8 cellular contexts compared by ENCODE assay signal in genomic region chr7:131327626-131328386, GRCh38. TPM values are rescaled to one million over a fixed set of nuclear protein-coding genes. Genes with fewer than 3 reads are reported as not detected.
A peak's percentile ranks its signal among the peaks of the same experiment; 100 is the strongest.
DNase-seq lines count a peak whose midpoint lies in the region; ATAC-seq lines count a peak whose summit lies in the region.

MKLN1 (plus strand) TSS chr7:131327876; CDS start chr7:131327900, 24 bp downstream.

- 0 to 1% methylated on average over 34 to 53 of the region's 70 CpGs for WGBS in mesodermal cell (ENCODE audit: insufficient coverage in 2 of 2), 2 experiments

- H3K4me3 Mint-ChIP-seq in activated CD8-positive, alpha-beta memory T cell treated with anti-CD3 and anti-CD28 coated beads, Interleukin-2, amount 10 ng/mL, durations not matched to agents 7 days and 5 days, result peak within 1 kb of the TSS; percentile 96

- H3K27ac ChIP-seq in mesodermal cell (ENCODE audit: low read depth, low read length, severe bottlenecking), result peak within 1 kb of the TSS; percentile 98

- peak within 1 kb of the TSS; percentile 97 for H3K9ac ChIP-seq in endocrine pancreas (ENCODE audit: control insufficient read depth, insufficient read depth, low read length)

- H3K27ac Mint-ChIP-seq in activated CD8-positive, alpha-beta memory T cell treated with anti-CD3 and anti-CD28 coated beads, Interleukin-2, amount 10 ng/mL, durations not matched to agents 7 days and 5 days, result peak within 1 kb of the TSS; percentile 95

- H3K36me3 ChIP-seq in endocrine pancreas (ENCODE audit: control insufficient read depth, insufficient read depth, low read length), result no peaks in the 10 kb centered on the region
- H3K36me3 ChIP-seq in mesodermal cell (ENCODE audit: control insufficient read depth, insufficient read depth, low read length), result peaks cover 6% of the 10 kb centered on the region

- H3K4me1 ChIP-seq in endocrine pancreas (ENCODE audit: control insufficient read depth, insufficient read depth, low read length) (peaks cover 10% of the 10 kb centered on the region), mesodermal cell (ENCODE audit: control insufficient read depth, insufficient read depth, low read length, poor library complexity, severe bottlenecking) (peaks cover 5% of the 10 kb centered on the region)

- DNase-seq in COLO668 (lab: John Stamatoyannopoulos, UW; ENCODE audit: unreplicated experiment), result peak; percentile 95
- peak; percentile 38 for DNase-seq in HS-27A (ENCODE audit: low read depth)
- peak; percentile 69 for DNase-seq in NOMO-1 treated with DMSO at 0.1 percent for 48 hours (lab: John Stamatoyannopoulos, UW; ENCODE audit: unreplicated experiment)
- peak; percentile 92 for DNase-seq in activated CD8-positive, alpha-beta memory T cell treated with anti-CD3 and anti-CD28 coated beads, Interleukin-2, amount 10 ng/mL, durations not matched to agents 7 days and 5 days
- peak; percentile 73 for DNase-seq in stimulated activated CD8-positive, alpha-beta memory T cell treated with anti-CD3 and anti-CD28 coated beads, Interleukin-15, amount 100 ng/mL, for 24 hours (ENCODE audit: low read depth)

- CTCF ChIA-PET in activated CD8-positive, alpha-beta memory T cell treated with anti-CD3 and anti-CD28 coated beads, Interleukin-2, amount 10 ng/mL, durations not matched to agents 7 days and 5 days (lab: Charles Lee), result interaction anchor here (0.6 to 1.9 kb wide), 8 partner anchors 9 to 260 kb away, joined by 3 to 6 read pairs (median 3); no protein-coding TSS in a partner anchor

- H3K27me3 Mint-ChIP-seq in activated CD8-positive, alpha-beta memory T cell treated with anti-CD3 and anti-CD28 coated beads, Interleukin-2, amount 10 ng/mL, durations not matched to agents 7 days and 5 days, result no peaks in the 10 kb centered on the region

- no peaks in the 10 kb centered on the region for H3K9me3 Mint-ChIP-seq in activated CD8-positive, alpha-beta memory T cell treated with anti-CD3 and anti-CD28 coated beads, Interleukin-2, amount 10 ng/mL, durations not matched to agents 7 days and 5 days (ENCODE audit: low read depth)

- peaks cover 52% of the 10 kb centered on the region for H3K4me1 Mint-ChIP-seq in activated CD8-positive, alpha-beta memory T cell treated with anti-CD3 and anti-CD28 coated beads, Interleukin-2, amount 10 ng/mL, durations not matched to agents 7 days and 5 days

- ATAC-seq in GM19467 (IDR thresholded peaks at IDR 0.05; ENCODE audit: unreplicated experiment), result peak; percentile 78
- ATAC-seq in activated CD8-positive, alpha-beta memory T cell treated with anti-CD3 and anti-CD28 coated beads, Interleukin-2, amount 10 ng/mL, durations not matched to agents 7 days and 5 days, result peak; percentile 96

- H3K9me3 ChIP-seq in endocrine pancreas (ENCODE audit: control insufficient read depth, low read length) (no peaks in the 10 kb centered on the region), mesodermal cell (ENCODE audit: control insufficient read depth, low read length) (no peaks in the 10 kb centered on the region)

- no peaks in the 10 kb centered on the region for H3K27me3 ChIP-seq in endocrine pancreas (ENCODE audit: control insufficient read depth, insufficient read depth, low read length)

- H3K36me3 Mint-ChIP-seq in activated CD8-positive, alpha-beta memory T cell treated with anti-CD3 and anti-CD28 coated beads, Interleukin-2, amount 10 ng/mL, durations not matched to agents 7 days and 5 days, result peaks cover 8% of the 10 kb centered on the region

- H3K4me3 ChIP-seq in endocrine pancreas (ENCODE audit: control insufficient read depth, insufficient read depth, low read length) (peak within 1 kb of the TSS; percentile 98), mesodermal cell (ENCODE audit: extremely low read depth, insufficient read depth, low read length, poor library complexity, severe bottlenecking) (peak within 1 kb of the TSS; percentile 95)

RNA-seq across cellular contexts. Expression of gene MKLN1, which starts in this region (rescaled TPM):
- total RNA-seq in activated CD8-positive, alpha-beta memory T cell treated with anti-CD3 and anti-CD28 coated beads, Interleukin-2, amount 10 ng/mL, durations not matched to agents 7 days and 5 days, result 10 to 100 TPM; 35.5 to 41.4 TPM
- polyA plus RNA-seq in mesodermal cell (2013, experiment 1 of 2), result 35.5 TPM
- 34.1 TPM for polyA plus RNA-seq in mesodermal cell (2013, experiment 2 of 2)

Comparison
In these comparisons a context has a peak if more than half of its experiments do, and no peak if none do; other contexts are left out.
1. Peak in every context shown above with its lines: DNase-seq, ATAC-seq, H3K4me3 ChIP-seq and H3K27ac ChIP-seq.
2. DNase-seq: peak in every context shown above with its lines; median percentile 95 in COLO668; 92 in activated CD8-positive, alpha-beta memory T cell treated with anti-CD3 and anti-CD28 coated beads, Interleukin-2, amount 10 ng/mL, durations not matched to agents 7 days and 5 days; 73 in stimulated activated CD8-positive, alpha-beta memory T cell treated with anti-CD3 and anti-CD28 coated beads, Interleukin-15, amount 100 ng/mL, for 24 hours; 69 in NOMO-1 treated with DMSO at 0.1 percent for 48 hours; 38 in HS-27A.